Comparison of ENCODE assay signal across 9 cellular contexts in the genomic region with DNA sequence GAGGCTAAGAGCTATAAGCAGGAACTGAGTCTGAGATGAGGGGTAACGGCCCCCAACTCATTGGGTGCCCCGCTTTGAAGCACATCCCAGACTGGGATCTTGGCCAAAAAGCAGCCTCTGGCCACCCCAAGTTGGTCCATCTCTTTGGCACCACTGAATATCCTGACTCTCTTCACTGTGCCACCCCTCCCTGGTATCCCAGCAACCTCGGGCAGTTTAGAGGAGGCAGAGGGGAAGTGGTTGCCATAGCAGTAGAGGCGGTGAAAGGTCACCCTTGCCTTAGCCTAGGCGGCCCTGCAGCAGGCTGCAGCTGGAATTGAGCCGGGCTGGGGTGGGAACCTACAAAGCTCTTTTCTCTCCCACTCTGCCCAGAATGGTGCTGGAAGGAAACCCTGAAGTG. TPM values are rescaled to one million over a fixed set of nuclear protein-coding genes. Genes with fewer than 3 reads are reported as not detected.
DNase-seq lines count a peak whose midpoint lies in the region; ATAC-seq and TF ChIP-seq lines count a peak whose summit lies in the region.
"Had no signal": no experiment of that assay in that cellular context is flagged by ENCODE, and none has a peak within 500 bp of the region (broad histone marks: within the 10 kb centered on the region; RNA-seq: fewer than 3 reads in every experiment).

No MANE protein-coding gene starts in this region.

- no peak for TF ChIP-seq POLR2A in IMR-90 (IDR thresholded peaks at IDR 0.05; ENCODE audit: low read depth, low read length)

- peak overlapping the region; percentile 95 for H2AFZ ChIP-seq in IMR-90 (replicated peaks; ENCODE audit: low read length, poor library complexity)

- H2BK20ac ChIP-seq in IMR-90 (ENCODE audit: low read depth, low read length) = no peak overlapping the region

- H3K23ac ChIP-seq in IMR-90 (ENCODE audit: low read depth, low read length) = peak overlapping the region; percentile 87

- no peak overlapping the region for H2BK5ac ChIP-seq in IMR-90 (ENCODE audit: low read depth, low read length, poor library complexity, severe bottlenecking)

- peaks cover 20 to 27% of the 10 kb centered on the region in 2 experiments for H3K79me1 ChIP-seq in IMR-90 (ENCODE audit: low read depth in 1 of 2, low read length in 2 of 2)

- H3K9me3 Mint-ChIP-seq in CD8-positive, alpha-beta memory T cell = no peaks in the 10 kb centered on the region

- peak overlapping the region; percentile 61 for H3K4ac ChIP-seq in IMR-90 (ENCODE audit: low read depth, low read length)

- no peak overlapping the region for H3K18ac ChIP-seq in IMR-90 (ENCODE audit: low read depth, low read length)

- CTCF ChIA-PET in CD8-positive, alpha-beta memory T cell (lab: Charles Lee) = interaction anchor here (1.3 to 2.4 kb wide), 3 partner anchors 29 to 211 kb away, joined by 4 to 11 read pairs (median 4); partner anchors contain the start of gene MRPL11
- CTCF ChIA-PET in IMR-90 (lab: Yijun Ruan, JAX) = no interaction called here

- no peaks in the 10 kb centered on the region for H3K36me3 ChIP-seq in CD8-positive, alpha-beta memory T cell (ENCODE audit: insufficient read depth, low read length)
- H3K36me3 ChIP-seq in IMR-90 (ENCODE audit: control insufficient read depth, insufficient read depth, low read length) = peaks cover 14% of the 10 kb centered on the region
- peaks cover 38% of the 10 kb centered on the region for H3K36me3 ChIP-seq in WERI-Rb-1
- H3K36me3 ChIP-seq in skeletal muscle tissue (ENCODE audit: control insufficient read depth in 3 of 3, insufficient read depth in 3 of 3, low read length in 3 of 3) = peaks cover 16 to 22% (median 17%) of the 10 kb centered on the region in 3 donors

- no peak overlapping the region for H4K5ac ChIP-seq in IMR-90 (ENCODE audit: low read depth, low read length)

- no peak overlapping the region for H2BK15ac ChIP-seq in IMR-90 (ENCODE audit: low read depth, low read length)

- peak in 1 of 5 donors; percentile 13 for DNase-seq in CD8-positive, alpha-beta memory T cell
- DNase-seq in IMR-90 (no peak), WERI-Rb-1 (no peak), globus pallidus (ENCODE audit: low spot score) (peak; percentile 27), mesenteric fat pad (ENCODE audit: low spot score) (no peak)

- H3K4me1 ChIP-seq in CD8-positive, alpha-beta memory T cell (ENCODE audit: insufficient read depth, low read length) = peaks cover 11% of the 10 kb centered on the region
- H3K4me1 ChIP-seq in IMR-90 (ENCODE audit: control insufficient read depth, insufficient read depth, low read length) = peaks cover 8% of the 10 kb centered on the region; the same call in 1 of the 2 replicates
- peaks cover 13 to 19% (median 14%) of the 10 kb centered on the region in 3 donors for H3K4me1 ChIP-seq in skeletal muscle tissue (ENCODE audit: control insufficient read depth in 3 of 3, insufficient read depth in 3 of 3, low read length in 3 of 3)

- dilution Hi-C loops in IMR-90 (cut with HindIII; ENCODE audit: low sequenced_read_pairs, unreplicated experiment) = no loop called here

- WGBS in IMR-90 (ENCODE audit: extremely low coverage in 2 of 2, insufficient read length in 1 of 2), 2 experiments = no CpG with 5 or more reads among the region's 6 CpGs

- TF ChIP-seq CTCF in IMR-90 (conservative IDR thresholded peaks at IDR 0.05; ENCODE audit: low read depth, low read length) = no peak
- TF ChIP-seq CTCF in WERI-Rb-1 (IDR thresholded peaks at IDR 0.05; ENCODE audit: low read depth, low read length) = no peak

- peak overlapping the region in 1 of 2 experiments; percentile 51; a peak in 2 of 4 replicates for H4K8ac ChIP-seq in IMR-90 (ENCODE audit: low read depth in 2 of 2, low read length in 2 of 2)

- H2AK9ac ChIP-seq in IMR-90 (replicated peaks; ENCODE audit: low read depth, low read length, poor library complexity) = peak overlapping the region; percentile 96

- H3K36me3 Mint-ChIP-seq in CD8-positive, alpha-beta memory T cell = peaks cover 0 to 17% (median 4%) of the 10 kb centered on the region in 3 donors

- H3K27ac Mint-ChIP-seq in CD8-positive, alpha-beta memory T cell = peak overlapping the region in 5 of 8 donors; percentile 76 to 93 (median 88)

- H3K9me1 ChIP-seq in IMR-90 (ENCODE audit: insufficient read depth, low read length) = peaks cover 8% of the 10 kb centered on the region

- H3K56ac ChIP-seq in IMR-90 (ENCODE audit: extremely low read depth, insufficient read depth, low read length) = no peak overlapping the region

- BruUV-seq in IMR-90 (replicated peaks; lab: Mats Ljungman, UMichigan) = no TSS peak

- H3K27ac ChIP-seq in CD8-positive, alpha-beta memory T cell (ENCODE audit: low read depth, low read length) = peak overlapping the region; percentile 41
- H3K27ac ChIP-seq in IMR-90 (ENCODE audit: insufficient read depth, low read length) (no peak overlapping the region), WERI-Rb-1 (no peak overlapping the region), skeletal muscle tissue (ENCODE audit: low read depth, low read length) (no peak overlapping the region)

- no peaks in the 10 kb centered on the region for H3K27me3 ChIP-seq in CD8-positive, alpha-beta memory T cell (ENCODE audit: insufficient read depth, low read length, poor library complexity, severe bottlenecking)
- H3K27me3 ChIP-seq in IMR-90 (ENCODE audit: control insufficient read depth, insufficient read depth, low read length) (no peaks in the 10 kb centered on the region), WERI-Rb-1 (ENCODE audit: insufficient read depth, low read depth, severe bottlenecking) (no peaks in the 10 kb centered on the region), skeletal muscle tissue (ENCODE audit: control insufficient read depth in 3 of 3, insufficient read depth in 3 of 3, low read length in 3 of 3) (no peaks in the 10 kb centered on the region)

- peak overlapping the region; percentile 78 for H3K4me3 ChIP-seq in CD8-positive, alpha-beta memory T cell (ENCODE audit: low read length)
- H3K4me3 ChIP-seq in IMR-90 (ENCODE audit: insufficient read depth, low read depth, low read length) (peak overlapping the region; percentile 67), WERI-Rb-1 (ENCODE audit: low read depth, low read length) (peak overlapping the region; percentile 54), skeletal muscle tissue (ENCODE audit: low read length in 3 of 3) (peak overlapping the region; percentile 62 to 84 (median 78))

- peak overlapping the region; percentile 80 to 88 (median 87) for H3K4me3 Mint-ChIP-seq in CD8-positive, alpha-beta memory T cell

- intact Hi-C loops in IMR-90 (cut with micrococcal nuclease) = no loop called here

- H3K14ac ChIP-seq in IMR-90 (replicated peaks; ENCODE audit: low read depth, low read length) = peak overlapping the region; percentile 78

- H2AK5ac ChIP-seq in IMR-90 (ENCODE audit: low read depth, low read length) = peak overlapping the region; percentile 53; the same call in 1 of the 2 replicates

- H3K4me1 Mint-ChIP-seq in CD8-positive, alpha-beta memory T cell = peaks cover 18 to 28% (median 20%) of the 10 kb centered on the region in 3 donors

- no peaks in the 10 kb centered on the region; the same call in 1 of the 2 replicates for H4K20me1 ChIP-seq in IMR-90 (ENCODE audit: insufficient read depth, low read length)

- H3K9me3 ChIP-seq in CD8-positive, alpha-beta memory T cell (ENCODE audit: low read length) = no peaks in the 10 kb centered on the region
- H3K9me3 ChIP-seq in IMR-90 (ENCODE audit: control insufficient read depth, insufficient read depth, low read length) (no peaks in the 10 kb centered on the region), WERI-Rb-1 (ENCODE audit: severe bottlenecking) (no peaks in the 10 kb centered on the region), skeletal muscle tissue (ENCODE audit: control insufficient read depth in 3 of 3, low read length in 3 of 3) (no peaks in the 10 kb centered on the region)

- in situ Hi-C loops in IMR-90 (cut with MboI; ENCODE audit: low sequenced_read_pairs) = no loop called here

- H4K91ac ChIP-seq in IMR-90 (ENCODE audit: insufficient read depth, low read depth, low read length) = no peak overlapping the region

- no peaks in the 10 kb centered on the region for H3K27me3 Mint-ChIP-seq in CD8-positive, alpha-beta memory T cell

- H3K4me2 ChIP-seq in IMR-90 (ENCODE audit: low read depth, low read length) = peak overlapping the region; percentile 92

- no peak for TF ChIP-seq RAD21 in IMR-90 (IDR thresholded peaks at IDR 0.05; ENCODE audit: low read length)

- POLR2A ChIA-PET in CD8-positive, alpha-beta memory T cell (lab: Charles Lee) = interaction anchor here (0.6 to 2.4 kb wide), 3 partner anchors 12 to 117 kb away, joined by 3 to 43 read pairs (median 16); partner anchors contain the start of genes DPP3 and MRPL11
- POLR2A ChIA-PET in IMR-90 (lab: Charles Lee; ENCODE audit: unreplicated experiment) = no interaction called here

- H2BK120ac ChIP-seq in IMR-90 (ENCODE audit: low read depth, low read length) = no peak overlapping the region

- H3K9ac ChIP-seq in IMR-90 (ENCODE audit: low read depth, low read length) (peak overlapping the region; percentile 56), skeletal muscle tissue (ENCODE audit: low read depth in 1 of 3, low read length in 3 of 3) (peak overlapping the region; percentile 57 to 82 (median 78))

- no peak for ATAC-seq in IMR-90 (ENCODE audit: low read depth)
- no peak for ATAC-seq in HG02571 (IDR thresholded peaks at IDR 0.05; ENCODE audit: unreplicated experiment)
- ATAC-seq in HG02870 (IDR thresholded peaks at IDR 0.05; ENCODE audit: unreplicated experiment) = no peak

RNA-seq across cellular contexts. Expression of gene PELI3, which starts 1.1 kb away (rescaled TPM):
- 1 to 10 TPM; 5.3 to 6.6 TPM for total RNA-seq in CD8-positive, alpha-beta memory T cell
- 7.0 TPM for polyA plus RNA-seq in CD8-positive, alpha-beta memory T cell
- 3.9 and 5.0 TPM in 2 replicates for total RNA-seq in IMR-90 (2012; rRNA removed)
- 6.3 and 6.5 TPM in 2 replicates for polyA plus RNA-seq in IMR-90 (2012; rRNA removed)
- 4.6 and 7.9 TPM in 2 replicates for polyA plus RNA-seq in IMR-90 (2012; cell fraction: cytosol; rRNA removed)
- 6.6 and 14.2 TPM in 2 replicates for polyA plus RNA-seq in IMR-90 (2012; cell fraction: nucleus; rRNA removed; ENCODE audit: low replicate concordance)
- 9.4 TPM for total RNA-seq in skeletal muscle tissue
- 11.6 TPM for total RNA-seq in mesenteric fat pad

RNA-seq across cellular contexts. Expression of gene DPP3, which starts 12.5 kb away (rescaled TPM):
- 10 to 100 TPM; 67.7 to 80.1 TPM for total RNA-seq in CD8-positive, alpha-beta memory T cell
- polyA plus RNA-seq in CD8-positive, alpha-beta memory T cell = 32.5 TPM
- total RNA-seq in IMR-90 (2012; rRNA removed) (51.8 and 52.8 TPM in 2 replicates), skeletal muscle tissue (26.1 TPM), mesenteric fat pad (26.5 TPM)
- polyA plus RNA-seq in IMR-90 (2012; rRNA removed) = 66.3 and 90.3 TPM in 2 replicates
- polyA plus RNA-seq in IMR-90 (2012; cell fraction: cytosol; rRNA removed) = 44.7 and 49.8 TPM in 2 replicates
- polyA plus RNA-seq in IMR-90 (2012; cell fraction: nucleus; rRNA removed; ENCODE audit: low replicate concordance) = 82.4 and 152 TPM in 2 replicates

RNA-seq across cellular contexts. Expression of gene MRPL11, which starts 29.1 kb away (rescaled TPM):
- 100 to 1,000 TPM; 148 to 152 TPM for total RNA-seq in CD8-positive, alpha-beta memory T cell
- polyA plus RNA-seq in CD8-positive, alpha-beta memory T cell = 86.9 TPM
- total RNA-seq in IMR-90 (2012; rRNA removed) (39.2 and 45.5 TPM in 2 replicates), skeletal muscle tissue (27.1 TPM), mesenteric fat pad (32.2 TPM)
- polyA plus RNA-seq in IMR-90 (2012; rRNA removed) = 45.6 and 46.6 TPM in 2 replicates
- polyA plus RNA-seq in IMR-90 (2012; cell fraction: cytosol; rRNA removed) = 26.5 and 54.2 TPM in 2 replicates
- polyA plus RNA-seq in IMR-90 (2012; cell fraction: nucleus; rRNA removed; ENCODE audit: low replicate concordance) = 10.6 and 16.7 TPM in 2 replicates

RNA-seq across cellular contexts. Expression of gene BBS1, which starts 42.7 kb away (rescaled TPM):
- 10 to 100 TPM; 17.7 to 21.2 TPM for total RNA-seq in CD8-positive, alpha-beta memory T cell
- polyA plus RNA-seq in CD8-positive, alpha-beta memory T cell = 15.6 TPM
- 13.9 and 16.5 TPM in 2 replicates for total RNA-seq in IMR-90 (2012; rRNA removed)
- polyA plus RNA-seq in IMR-90 (2012; rRNA removed) = 17.3 and 20.6 TPM in 2 replicates
- 10.3 and 17.4 TPM in 2 replicates for polyA plus RNA-seq in IMR-90 (2012; cell fraction: cytosol; rRNA removed)
- polyA plus RNA-seq in IMR-90 (2012; cell fraction: nucleus; rRNA removed; ENCODE audit: low replicate concordance) = 42.6 and 55.0 TPM in 2 replicates
- total RNA-seq in skeletal muscle tissue = 14.6 TPM
- 14.8 TPM for total RNA-seq in mesenteric fat pad

RNA-seq across cellular contexts. Expression of gene NPAS4, which starts 46.9 kb away (rescaled TPM):
- not detected for total RNA-seq in CD8-positive, alpha-beta memory T cell
- not detected for polyA plus RNA-seq in CD8-positive, alpha-beta memory T cell
- total RNA-seq in IMR-90 (2012; rRNA removed) (under 0.01 TPM in 1 of 2 replicates, not detected in the other), skeletal muscle tissue (under 0.01 TPM), mesenteric fat pad (not detected)
- polyA plus RNA-seq in IMR-90 (2012; rRNA removed) = 0.77 and 0.89 TPM in 2 replicates
- 0.25 and 0.40 TPM in 2 replicates for polyA plus RNA-seq in IMR-90 (2012; cell fraction: cytosol; rRNA removed)
- polyA plus RNA-seq in IMR-90 (2012; cell fraction: nucleus; rRNA removed; ENCODE audit: low replicate concordance) = 2.5 and 4.2 TPM in 2 replicates
- total RNA-seq: NCI-H460 had no signal
